Comparison of ENCODE assay signal across 20 cellular contexts in the genomic region with DNA sequence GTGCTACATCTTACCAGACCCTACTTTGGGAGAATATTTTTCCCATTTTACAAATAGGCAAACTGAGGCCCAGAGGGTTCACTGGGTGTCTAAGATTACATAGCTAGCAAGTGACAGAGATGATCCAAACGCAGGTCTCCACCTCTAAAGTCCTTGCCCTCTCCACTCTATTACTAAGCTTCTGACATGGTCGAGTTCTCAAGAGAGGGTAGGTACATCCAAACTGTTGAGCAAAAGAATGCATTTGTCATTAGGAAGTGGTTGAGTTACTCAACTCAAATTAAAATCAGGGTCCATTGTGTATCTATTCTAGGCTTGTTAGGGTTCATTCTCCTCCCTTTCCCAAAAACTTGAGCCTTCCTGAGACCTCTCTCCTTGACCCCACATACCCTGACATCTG.
DNase-seq lines count a peak whose midpoint lies in the region; ATAC-seq, FAIRE-seq and TF ChIP-seq lines count a peak whose summit lies in the region.
"Had no signal": no experiment of that assay in that cellular context is flagged by ENCODE, and none has a peak within 500 bp of the region (broad histone marks: within the 10 kb centered on the region; RNA-seq: fewer than 3 reads in every experiment).

No MANE protein-coding gene starts in this region.

- no peak overlapping the region for H2AFZ ChIP-seq in GM23248
- H2AFZ ChIP-seq in K562 (ENCODE audit: low read depth, low read length): no peak overlapping the region
- no peak overlapping the region for H2AFZ ChIP-seq in neural progenitor cell (replicated peaks)

- H3K9ac ChIP-seq in GM23248 (no peak overlapping the region), K562 (ENCODE audit: insufficient read depth in 1 of 2, low read depth in 2 of 2, low read length in 2 of 2) (no peak overlapping the region), neural progenitor cell (no peak overlapping the region)

- WGBS in GM23248 (ENCODE audit: low coverage in 1 of 2, low lambda C conversion rate in 2 of 2, missing lambda C conversion rate in 2 of 2), 2 experiments: 0 to 3% methylated on average over 2 of the region's 2 CpGs
- WGBS in K562 (ENCODE audit: insufficient coverage, low coverage, missing lambda C conversion rate): 4% methylated on average over 2 of the region's 2 CpGs

- no peaks in the 10 kb centered on the region for H3K9me1 ChIP-seq in K562 (ENCODE audit: control insufficient read depth, insufficient read depth, low read length)

- H3K9me2 ChIP-seq in GM23248 (ENCODE audit: insufficient read depth): no peaks in the 10 kb centered on the region

- H3K4me1 Mint-ChIP-seq in neural progenitor cell: peaks cover 20% of the 10 kb centered on the region
- H3K4me1 Mint-ChIP-seq: CD4-positive, alpha-beta memory T cell had no signal

- peak overlapping the region; percentile 44 for H3K27ac Mint-ChIP-seq in neural progenitor cell
- no peak overlapping the region for H3K27ac Mint-ChIP-seq in activated naive CD4-positive, alpha-beta T cell treated with anti-CD3 and anti-CD28 coated beads, Interleukin-2, amount 50 U/mL, for 72 hours
- H3K27ac Mint-ChIP-seq: CD4-positive, alpha-beta memory T cell; IgD-negative memory B cell had no signal

- no peaks in the 10 kb centered on the region for H3K9me3 ChIP-seq in GM23248 (ENCODE audit: low read depth)
- no peaks in the 10 kb centered on the region for H3K9me3 ChIP-seq in K562 (replicated peaks; ENCODE audit: control insufficient read depth, insufficient read depth, low read depth, low read length)
- H3K9me3 ChIP-seq in neural progenitor cell (ENCODE audit: low read depth): no peaks in the 10 kb centered on the region
- H3K9me3 ChIP-seq: BE2C had no signal

- CTCF ChIA-PET in K562 (lab: Yijun Ruan, JAX; ENCODE audit: low intra/inter-chr PET ratio): no interaction called here

- ATAC-seq in K562: no peak
- no peak for ATAC-seq in activated naive CD4-positive, alpha-beta T cell treated with anti-CD3 and anti-CD28 coated beads, Interleukin-2, amount 50 U/mL, for 72 hours
- ATAC-seq: GM12878, HCT116 had no signal

- H3K4me3 ChIP-seq in GM23248 (no peak overlapping the region), K562 (no peak overlapping the region), neural progenitor cell (no peak overlapping the region)
- H3K4me3 ChIP-seq: GM12878 had no signal

- TF ChIP-seq CTCF in K562 (IDR thresholded peaks at IDR 0.05 in 2 of 3, conservative IDR thresholded peaks at IDR 0.05 in 1 of 3; ENCODE audit: insufficient read depth in 2 of 3, low read depth in 1 of 3, low read length in 3 of 3): no peak
- no peak for TF ChIP-seq CTCF in neural progenitor cell (IDR thresholded peaks at IDR 0.05)

- BruUV-seq in K562 (replicated peaks; lab: Mats Ljungman, UMichigan): no TSS peak

- peaks cover 4% of the 10 kb centered on the region for H3K27me3 Mint-ChIP-seq in neural progenitor cell (ENCODE audit: insufficient read depth, low read depth)
- H3K27me3 Mint-ChIP-seq: IgD-negative memory B cell had no signal

- H3K27ac ChIP-seq in GM23248: peak overlapping the region; percentile 40; the same call in 1 of the 2 replicates
- no peak overlapping the region for H3K27ac ChIP-seq in K562 (ENCODE audit: extremely low read depth, low read depth, low read length)
- no peak overlapping the region for H3K27ac ChIP-seq in neural progenitor cell
- H3K27ac ChIP-seq: C4-2B had no signal

- no peak overlapping the region for H3K4me3 Mint-ChIP-seq in neural progenitor cell
- H3K4me3 Mint-ChIP-seq: CD4-positive, alpha-beta memory T cell; IgD-negative memory B cell had no signal

- TF ChIP-seq EP300 in K562 (IDR thresholded peaks at IDR 0.05; ENCODE audit: low read length): no peak

- H3K4me1 ChIP-seq in GM23248 (ENCODE audit: insufficient read depth): peaks cover 75% of the 10 kb centered on the region
- no peaks in the 10 kb centered on the region for H3K4me1 ChIP-seq in K562 (replicated peaks in 1 of 2; ENCODE audit: control insufficient read depth in 2 of 2, insufficient read depth in 2 of 2, low read length in 2 of 2)
- peaks cover 13% of the 10 kb centered on the region for H3K4me1 ChIP-seq in neural progenitor cell
- H3K4me1 ChIP-seq: BE2C had no signal

- no peak for TF ChIP-seq POLR2A in K562 (conservative IDR thresholded peaks at IDR 0.05)

- H3K4me2 ChIP-seq in GM23248 (ENCODE audit: unreplicated experiment) (peak overlapping the region; percentile 12), K562 (ENCODE audit: insufficient read depth, low read length) (no peak overlapping the region), neural progenitor cell (no peak overlapping the region)

- H3K27me3 ChIP-seq in GM23248 (replicated peaks; ENCODE audit: insufficient read depth) (no peaks in the 10 kb centered on the region), K562 (ENCODE audit: control insufficient read depth in 2 of 2, insufficient read depth in 2 of 2, low read length in 2 of 2) (no peaks in the 10 kb centered on the region), neural progenitor cell (no peaks in the 10 kb centered on the region)
- H3K27me3 ChIP-seq: BE2C had no signal

- H4K20me1 ChIP-seq in GM23248 (ENCODE audit: insufficient read depth): no peaks in the 10 kb centered on the region
- no peaks in the 10 kb centered on the region for H4K20me1 ChIP-seq in K562 (replicated peaks; ENCODE audit: control insufficient read depth, insufficient read depth, low read length)
- no peaks in the 10 kb centered on the region for H4K20me1 ChIP-seq in neural progenitor cell (ENCODE audit: low read depth)

- no peaks in the 10 kb centered on the region for H3K36me3 Mint-ChIP-seq in neural progenitor cell
- H3K36me3 Mint-ChIP-seq in activated naive CD4-positive, alpha-beta T cell treated with anti-CD3 and anti-CD28 coated beads, Interleukin-2, amount 50 U/mL, for 72 hours: no peaks in the 10 kb centered on the region
- H3K36me3 Mint-ChIP-seq: CD4-positive, alpha-beta memory T cell had no signal

- FAIRE-seq in K562 (lab: Jason Lieb, UNC): no peak
- FAIRE-seq: D721Med, GM12878, GM18507, H54 had no signal

- no peaks in the 10 kb centered on the region for H3K9me3 Mint-ChIP-seq in neural progenitor cell
- H3K9me3 Mint-ChIP-seq in activated naive CD4-positive, alpha-beta T cell treated with anti-CD3 and anti-CD28 coated beads, Interleukin-2, amount 50 U/mL, for 72 hours: no peaks in the 10 kb centered on the region
- H3K9me3 Mint-ChIP-seq: IgD-negative memory B cell had no signal

- TF ChIP-seq RAD21 in K562 (CRISPR knock-in tag; conservative IDR thresholded peaks at IDR 0.05 in 1 of 2, IDR thresholded peaks at IDR 0.05 in 1 of 2): no peak

- H3K36me3 ChIP-seq in GM23248 (ENCODE audit: low read depth) (no peaks in the 10 kb centered on the region), K562 (ENCODE audit: control insufficient read depth, insufficient read depth, low read length) (no peaks in the 10 kb centered on the region), neural progenitor cell (no peaks in the 10 kb centered on the region)
- H3K36me3 ChIP-seq: BE2C had no signal

- peak; percentile 10 for DNase-seq in AG20443 (ENCODE audit: low spot score)
- DNase-seq in GM23248: peak; percentile 78
- DNase-seq in K562 (ENCODE audit: extremely low read depth in 1 of 4, low spot score in 3 of 4): no peak
- DNase-seq in neural progenitor cell (ENCODE audit: low spot score): no peak
- no peak for DNase-seq in activated naive CD4-positive, alpha-beta T cell treated with anti-CD3 and anti-CD28 coated beads, Interleukin-2, amount 50 U/mL, for 72 hours (ENCODE audit: low spot score in 2 of 2)
- no peak for DNase-seq in COR-L47 (lab: John Stamatoyannopoulos, UW)
- no peak for DNase-seq in inferior parietal cortex (ENCODE audit: extremely low spot score)
- no peak for DNase-seq in activated T-cell treated with anti-CD3 and anti-CD28 coated beads for 4 hours
- DNase-seq: 8988T; BE2C; CD4-positive, alpha-beta memory T cell; DMS153; DMS79 treated with DMSO at 0.1 percent for 48 hours had no signal

- POLR2A ChIA-PET in K562 (lab: Yijun Ruan, JAX): no interaction called here

- H3K79me2 ChIP-seq in GM23248 (ENCODE audit: insufficient read depth) (no peaks in the 10 kb centered on the region), K562 (ENCODE audit: control insufficient read depth, insufficient read depth, low read length) (no peaks in the 10 kb centered on the region), neural progenitor cell (ENCODE audit: low read depth) (no peaks in the 10 kb centered on the region)

- intact Hi-C loops in K562 (cut with micrococcal nuclease): no loop called here

- H3F3A ChIP-seq in GM23248 (ENCODE audit: insufficient read depth): peaks cover 61% of the 10 kb centered on the region
- no peaks in the 10 kb centered on the region for H3F3A ChIP-seq in neural progenitor cell (ENCODE audit: low read depth)

- in situ Hi-C loops in GM23248 (cut with MboI): no loop called here
- in situ Hi-C loops in K562 (cut with MboI): no loop called here

TF ChIP-seq in K562, 482 proteins besides CTCF, POLR2A, EP300 and RAD21:
- TF ChIP-seq RBM25 (IDR thresholded peaks at IDR 0.05; ENCODE audit: low read depth, low read length, severe bottlenecking) (peak; percentile 4), RBM34 (IDR thresholded peaks at IDR 0.05; ENCODE audit: borderline replicate concordance, insufficient read depth, low read length) (no peak)
TF ChIP-seq in K562: peak in this region for 1.

Comparison
In these comparisons a context has a peak if more than half of its experiments do, and no peak if none do; other contexts are left out.
1. DNase-seq: peak in AG20443 (single experiment) and GM23248 (single experiment); none in K562 (0 of 4), neural progenitor cell (single experiment), activated naive CD4-positive, alpha-beta T cell treated with anti-CD3 and anti-CD28 coated beads, Interleukin-2, amount 50 U/mL, for 72 hours (0 of 2), COR-L47 (single experiment), inferior parietal cortex (single experiment) and activated T-cell treated with anti-CD3 and anti-CD28 coated beads for 4 hours (single experiment).